In genomic region chr2:223943135-223943534, GRCh38 we compare ENCODE assay signal across 9 cellular contexts. TPM values are rescaled to one million over a fixed set of nuclear protein-coding genes. Genes with fewer than 3 reads are reported as not detected.
DNase-seq lines count a peak whose midpoint lies in the region; TF ChIP-seq lines count a peak whose summit lies in the region.
"Had no signal": no experiment of that assay in that cellular context is flagged by ENCODE, and none has a peak within 500 bp of the region (broad histone marks: within the 10 kb centered on the region; RNA-seq: fewer than 3 reads in every experiment).

No MANE protein-coding gene starts in this region.

- H3K79me2 ChIP-seq in MM.1S (ENCODE audit: low read length): peaks cover 42% of the 10 kb centered on the region

- intact Hi-C loops in activated CD4-positive, alpha-beta T cell treated with anti-CD3 and anti-CD28 coated beads, Interleukin-2, amount 10 ng/mL, durations not matched to agents 24 days and 14 days (cut with micrococcal nuclease): loop anchor here (5.0 kb wide), 3 partner anchors 106 to 984 kb away; partner anchors contain the start of genes AP1S3 and CUL3

- peaks cover 4% of the 10 kb centered on the region for H3K9me3 Mint-ChIP-seq in activated CD4-positive, alpha-beta T cell treated with anti-CD3 and anti-CD28 coated beads, Interleukin-2, amount 10 ng/mL, durations not matched to agents 24 days and 14 days
- peaks cover 13% of the 10 kb centered on the region for H3K9me3 Mint-ChIP-seq in activated naive CD8-positive, alpha-beta T cell treated with anti-CD3 and anti-CD28 coated beads for 36 hours
- H3K9me3 Mint-ChIP-seq in immature natural killer cell: no peaks in the 10 kb centered on the region

- no peaks in the 10 kb centered on the region for H4K20me1 ChIP-seq in MM.1S (ENCODE audit: insufficient read depth, low read length)

- TF ChIP-seq CTCF in MM.1S (IDR thresholded peaks at IDR 0.05; ENCODE audit: low read length): no peak

- peaks cover 55% of the 10 kb centered on the region for H3K4me1 Mint-ChIP-seq in activated CD4-positive, alpha-beta T cell treated with anti-CD3 and anti-CD28 coated beads, Interleukin-2, amount 10 ng/mL, durations not matched to agents 24 days and 14 days
- H3K4me1 Mint-ChIP-seq in activated naive CD8-positive, alpha-beta T cell treated with anti-CD3 and anti-CD28 coated beads for 36 hours: peaks cover 49% of the 10 kb centered on the region
- peaks cover 53 to 62% of the 10 kb centered on the region in 2 donors for H3K4me1 Mint-ChIP-seq in immature natural killer cell

- H2AFZ ChIP-seq in MM.1S (ENCODE audit: low read length): no peak overlapping the region

- no peak overlapping the region for H3K27ac ChIP-seq in stomach smooth muscle (ENCODE audit: low read length)
- H3K27ac ChIP-seq in MM.1S (ENCODE audit: low read length): no peak overlapping the region
- H3K27ac ChIP-seq: KMS-11 had no signal

- H3K27me3 Mint-ChIP-seq in activated CD4-positive, alpha-beta T cell treated with anti-CD3 and anti-CD28 coated beads, Interleukin-2, amount 10 ng/mL, durations not matched to agents 24 days and 14 days: no peaks in the 10 kb centered on the region
- no peaks in the 10 kb centered on the region for H3K27me3 Mint-ChIP-seq in activated naive CD8-positive, alpha-beta T cell treated with anti-CD3 and anti-CD28 coated beads for 36 hours
- H3K27me3 Mint-ChIP-seq in immature natural killer cell (ENCODE audit: low read depth in 3 of 3): peaks cover 0 to 13% (median 8%) of the 10 kb centered on the region in 3 donors

- no peaks in the 10 kb centered on the region for H3F3A ChIP-seq in MM.1S (ENCODE audit: insufficient read depth, low read length)

- H3K9ac ChIP-seq in stomach smooth muscle (ENCODE audit: low read length in 2 of 2) (no peak overlapping the region), MM.1S (ENCODE audit: low read length) (no peak overlapping the region)
- H3K9ac ChIP-seq: KMS-11 had no signal

- H3K4me3 Mint-ChIP-seq in activated CD4-positive, alpha-beta T cell treated with anti-CD3 and anti-CD28 coated beads, Interleukin-2, amount 10 ng/mL, durations not matched to agents 24 days and 14 days: peak overlapping the region; percentile 91
- peak overlapping the region; percentile 41 for H3K4me3 Mint-ChIP-seq in activated naive CD8-positive, alpha-beta T cell treated with anti-CD3 and anti-CD28 coated beads for 36 hours
- H3K4me3 Mint-ChIP-seq in immature natural killer cell: peak overlapping the region; percentile 83 to 93 (median 89)

- H3K4me1 ChIP-seq in stomach smooth muscle (ENCODE audit: control insufficient read depth, insufficient read depth, low read length) (peaks cover 18% of the 10 kb centered on the region), MM.1S (ENCODE audit: low read length) (no peaks in the 10 kb centered on the region)

- no peak for DNase-seq in activated CD4-positive, alpha-beta T cell treated with anti-CD3 and anti-CD28 coated beads, Interleukin-2, amount 10 ng/mL, durations not matched to agents 24 days and 14 days
- DNase-seq in activated CD4-positive, alpha-beta T cell treated with anti-CD3 and anti-CD28 coated beads for 48 hours: no peak
- DNase-seq in activated naive CD8-positive, alpha-beta T cell treated with anti-CD3 and anti-CD28 coated beads for 36 hours: no peak
- DNase-seq in immature natural killer cell (no peak), MM.1S (no peak), NCI-H128 (lab: John Stamatoyannopoulos, UW; ENCODE audit: unreplicated experiment) (no peak), ecto neural progenitor cell (ENCODE audit: low spot score) (no peak)

- H3K36me3 ChIP-seq in stomach smooth muscle (ENCODE audit: control insufficient read depth in 2 of 2, insufficient read depth in 2 of 2, low read length in 2 of 2): no peaks in the 10 kb centered on the region
- H3K36me3 ChIP-seq in MM.1S (replicated peaks; ENCODE audit: insufficient read depth, low read length): no peaks in the 10 kb centered on the region

- no peaks in the 10 kb centered on the region for H3K27me3 ChIP-seq in stomach smooth muscle (ENCODE audit: control insufficient read depth in 1 of 2, insufficient read depth in 2 of 2, low read length in 2 of 2)
- H3K27me3 ChIP-seq in MM.1S (replicated peaks; ENCODE audit: insufficient read depth, low read length): no peaks in the 10 kb centered on the region

- peaks cover 27% of the 10 kb centered on the region for H3K36me3 Mint-ChIP-seq in activated CD4-positive, alpha-beta T cell treated with anti-CD3 and anti-CD28 coated beads, Interleukin-2, amount 10 ng/mL, durations not matched to agents 24 days and 14 days (ENCODE audit: low read depth)
- peaks cover 29% of the 10 kb centered on the region for H3K36me3 Mint-ChIP-seq in activated naive CD8-positive, alpha-beta T cell treated with anti-CD3 and anti-CD28 coated beads for 36 hours
- peaks cover 0 to 8% (median 4%) of the 10 kb centered on the region in 3 donors for H3K36me3 Mint-ChIP-seq in immature natural killer cell

- no peak overlapping the region for H3K4me2 ChIP-seq in MM.1S (ENCODE audit: low read depth, low read length)
- H3K4me2 ChIP-seq: KMS-11 had no signal

- H3K9me2 ChIP-seq in MM.1S (replicated peaks; ENCODE audit: insufficient read depth, low read length): no peaks in the 10 kb centered on the region

- H3K4me3 ChIP-seq in stomach smooth muscle (ENCODE audit: low read length in 2 of 2) (peak overlapping the region; percentile 80 to 88), MM.1S (ENCODE audit: low read length) (no peak overlapping the region)

- H3K27ac Mint-ChIP-seq in activated CD4-positive, alpha-beta T cell treated with anti-CD3 and anti-CD28 coated beads, Interleukin-2, amount 10 ng/mL, durations not matched to agents 24 days and 14 days: peak overlapping the region; percentile 94
- peak overlapping the region; percentile 74 for H3K27ac Mint-ChIP-seq in activated naive CD8-positive, alpha-beta T cell treated with anti-CD3 and anti-CD28 coated beads for 36 hours
- H3K27ac Mint-ChIP-seq in immature natural killer cell: peak overlapping the region; percentile 49 to 91 (median 86)

- H3K9me3 ChIP-seq in stomach smooth muscle (ENCODE audit: control insufficient read depth in 2 of 2, low read length in 2 of 2): no peaks in the 10 kb centered on the region
- no peaks in the 10 kb centered on the region for H3K9me3 ChIP-seq in MM.1S (replicated peaks; ENCODE audit: insufficient read depth, low read length)

RNA-seq across cellular contexts. Expression of gene WDFY1, which starts 2.0 kb away (rescaled TPM):
- total RNA-seq in activated CD4-positive, alpha-beta T cell treated with anti-CD3 and anti-CD28 coated beads, Interleukin-2, amount 10 ng/mL, durations not matched to agents 24 days and 14 days: 25.3 and 27.8 TPM in 2 replicates
- total RNA-seq in activated naive CD8-positive, alpha-beta T cell treated with anti-CD3 and anti-CD28 coated beads for 36 hours: 10 to 100 TPM; 24.4 to 26.7 TPM
- 10 to 100 TPM; 39.3 to 58.8 (median 51.0) TPM for polyA plus RNA-seq in immature natural killer cell

RNA-seq across cellular contexts. Expression of gene MRPL44, which starts 14.1 kb away (rescaled TPM):
- total RNA-seq in activated CD4-positive, alpha-beta T cell treated with anti-CD3 and anti-CD28 coated beads, Interleukin-2, amount 10 ng/mL, durations not matched to agents 24 days and 14 days: 37.3 and 37.4 TPM in 2 replicates
- total RNA-seq in activated naive CD8-positive, alpha-beta T cell treated with anti-CD3 and anti-CD28 coated beads for 36 hours: 10 to 100 TPM; 51.0 to 53.0 TPM
- polyA plus RNA-seq in immature natural killer cell: 10 to 100 TPM; 25.3 to 39.6 (median 36.4) TPM

Comparison
In these comparisons a context has a peak if more than half of its experiments do, and no peak if none do; other contexts are left out.
1. H3K4me3 Mint-ChIP-seq: peak in every context shown above with its lines; median percentile 91 in activated CD4-positive, alpha-beta T cell treated with anti-CD3 and anti-CD28 coated beads, Interleukin-2, amount 10 ng/mL, durations not matched to agents 24 days and 14 days; 89 in immature natural killer cell; 41 in activated naive CD8-positive, alpha-beta T cell treated with anti-CD3 and anti-CD28 coated beads for 36 hours.